8 cellular contexts compared by ENCODE assay signal in the genomic region with DNA sequence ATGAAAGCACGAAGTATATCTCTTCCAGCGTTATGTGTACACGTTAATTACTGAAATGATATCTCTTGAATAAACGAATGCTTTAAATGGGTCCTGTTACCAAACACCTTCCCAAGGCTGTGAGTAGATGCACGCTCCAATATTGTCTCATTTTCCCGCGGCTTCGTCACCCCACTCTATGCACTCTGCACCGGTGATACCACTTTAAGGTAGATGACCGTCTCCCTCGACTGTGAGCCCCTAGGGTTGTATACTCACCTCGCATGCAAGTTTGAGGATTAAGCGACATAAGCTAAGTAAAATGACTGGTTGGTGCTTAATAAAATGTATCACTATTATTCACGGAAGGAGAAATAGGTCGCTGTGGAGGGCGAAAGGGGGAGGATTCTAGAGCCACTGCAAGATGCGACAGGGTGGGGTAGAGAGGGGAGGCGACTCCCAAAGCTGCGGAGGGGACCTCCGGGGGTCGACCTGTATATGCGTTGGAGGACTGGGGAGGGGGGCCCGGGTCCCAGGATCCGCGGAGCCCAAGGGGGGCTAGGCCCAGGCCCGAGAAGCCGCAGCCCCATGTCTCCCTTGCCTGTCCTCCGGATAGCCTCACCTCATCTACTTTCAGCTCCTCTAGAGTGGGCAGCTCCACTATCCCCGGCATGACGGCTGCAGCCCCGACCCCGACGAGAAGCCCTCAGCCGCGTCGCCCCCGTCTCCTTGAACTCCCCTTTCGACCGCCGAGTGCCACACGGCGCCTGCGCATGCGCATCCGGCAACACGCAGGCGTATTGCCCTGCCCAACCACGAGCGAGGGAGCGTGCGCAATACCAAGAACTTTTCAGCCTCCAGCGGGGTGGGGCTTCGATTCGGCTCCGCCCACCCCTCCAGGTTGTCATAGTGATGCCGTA. TPM values are rescaled to one million over a fixed set of nuclear protein-coding genes. Genes with fewer than 3 reads are reported as not detected.
DNase-seq lines count a peak whose midpoint lies in the region; ATAC-seq, FAIRE-seq and TF ChIP-seq lines count a peak whose summit lies in the region.

TSS of gene MORN5 (plus strand) at position 883 of the 899 bp plus-strand sequence. CDS start 65 bp downstream, outside the sequence.
TSS of gene NDUFA8 (minus strand) at position 754 of the 899 bp plus-strand sequence. CDS start at position 652, 102 bp downstream.

- H3K36me3 ChIP-seq in BJ (ENCODE audit: control insufficient read depth, insufficient read depth, low read length): no peaks in the 10 kb centered on the region

- CTCF ChIA-PET in BJ (lab: Yijun Ruan, JAX): interaction anchor here (1.0 to 2.2 kb wide), 4 partner anchors 11 to 33 kb away, joined by 3 to 7 read pairs (median 4); no protein-coding TSS in a partner anchor
- CTCF ChIA-PET in activated CD4-positive, alpha-beta T cell treated with anti-CD3 and anti-CD28 coated beads for 36 hours (lab: Charles Lee): interaction anchor here (0.6 to 8.2 kb wide), 11 partner anchors 14 to 305 kb away, joined by 3 to 47 read pairs (median 3); no protein-coding TSS in a partner anchor

- H3K36me3 Mint-ChIP-seq in activated CD4-positive, alpha-beta T cell treated with anti-CD3 and anti-CD28 coated beads for 36 hours (ENCODE audit: low read depth): no peaks in the 10 kb centered on the region

- peak; percentile 76 for DNase-seq in BJ (ENCODE audit: low read depth)
- peak; percentile 96 for DNase-seq in GM19239 (ENCODE audit: insufficient read length, low spot score)
- peak; percentile 93 for DNase-seq in NCI-H510A treated with DMSO at 0.1 percent for 48 hours (lab: John Stamatoyannopoulos, UW)
- DNase-seq in activated CD4-positive, alpha-beta T cell treated with anti-CD3 and anti-CD28 coated beads for 36 hours: peak; percentile 98
- DNase-seq in kidney glomerular epithelial cell (lab: John Stamatoyannopoulos, UW): peak; percentile 95
- DNase-seq in stimulated activated CD4-positive, alpha-beta T cell treated with anti-CD3 and anti-CD28 coated beads, Interleukin-15, amount 100 ng/mL, for 48 hours (ENCODE audit: low read depth in 2 of 2): peak; percentile 92 to 94

- peaks cover 33% of the 10 kb centered on the region for H3K4me1 Mint-ChIP-seq in activated CD4-positive, alpha-beta T cell treated with anti-CD3 and anti-CD28 coated beads for 36 hours

- no peak for TF ChIP-seq CTCF in BJ (IDR thresholded peaks at IDR 0.05; ENCODE audit: insufficient read depth, low read depth, low read length)

- peak within 1 kb of the TSS; percentile 98 for H3K4me3 ChIP-seq in BJ (ENCODE audit: low read depth, low read length)

- peaks cover 13% of the 10 kb centered on the region for H3K27me3 Mint-ChIP-seq in activated CD4-positive, alpha-beta T cell treated with anti-CD3 and anti-CD28 coated beads for 36 hours

- POLR2A ChIA-PET in BJ (lab: Charles Lee): interaction anchor here (0.5 to 0.7 kb wide), 2 partner anchors 15 to 266 kb away, joined by 3 read pairs; no protein-coding TSS in a partner anchor
- POLR2A ChIA-PET in activated CD4-positive, alpha-beta T cell treated with anti-CD3 and anti-CD28 coated beads for 36 hours (lab: Charles Lee): no interaction called here

- peak; percentile 95 for FAIRE-seq in GM19239 (lab: Jason Lieb, UNC)

- H3K27ac ChIP-seq in cingulate gyrus (ENCODE audit: low read depth, low read length): peak within 1 kb of the TSS; percentile 69

- H3K4me3 Mint-ChIP-seq in activated CD4-positive, alpha-beta T cell treated with anti-CD3 and anti-CD28 coated beads for 36 hours: peak within 1 kb of the TSS; percentile 95

- peak; percentile 94 for ATAC-seq in HG03442 (IDR thresholded peaks at IDR 0.05; ENCODE audit: unreplicated experiment)
- ATAC-seq in activated CD4-positive, alpha-beta T cell treated with anti-CD3 and anti-CD28 coated beads for 36 hours: peak; percentile 97

- H3K27ac Mint-ChIP-seq in activated CD4-positive, alpha-beta T cell treated with anti-CD3 and anti-CD28 coated beads for 36 hours: peak within 1 kb of the TSS; percentile 96

- H3K9me3 Mint-ChIP-seq in activated CD4-positive, alpha-beta T cell treated with anti-CD3 and anti-CD28 coated beads for 36 hours (ENCODE audit: low read depth): peaks cover 6% of the 10 kb centered on the region

- intact Hi-C loops in activated CD4-positive, alpha-beta T cell treated with anti-CD3 and anti-CD28 coated beads for 36 hours (cut with DNase I, micrococcal nuclease): loop anchor here (1.0 to 2.0 kb wide), 7 partner anchors 34 to 789 kb away; partner anchors contain the start of genes MRRF (in 2 of the 2), RBM18 (in 2 of the 2), TTLL11 (in 2 of the 2) and PDCL (in 1 of the 2)

- H3K27me3 ChIP-seq in BJ (ENCODE audit: control insufficient read depth, insufficient read depth, low read length): no peaks in the 10 kb centered on the region; the same call in 1 of the 2 replicates

RNA-seq across cellular contexts. Expression of gene MORN5, which starts in this region (rescaled TPM):
- not detected in 2 replicates for polyA plus RNA-seq in BJ (2011; rRNA removed)
- polyA minus RNA-seq in BJ (2011; rRNA and poly(A)+ RNA removed): not detected in 2 replicates
- not detected for total RNA-seq in activated CD4-positive, alpha-beta T cell treated with anti-CD3 and anti-CD28 coated beads for 36 hours

RNA-seq across cellular contexts. Expression of gene NDUFA8, which starts in this region (rescaled TPM):
- polyA plus RNA-seq in BJ (2011; rRNA removed): 52.4 and 76.6 TPM in 2 replicates
- 23.2 and 25.3 TPM in 2 replicates for polyA minus RNA-seq in BJ (2011; rRNA and poly(A)+ RNA removed)
- total RNA-seq in activated CD4-positive, alpha-beta T cell treated with anti-CD3 and anti-CD28 coated beads for 36 hours: 10 to 100 TPM; 50.4 to 57.2 TPM

Comparison
In these comparisons a context has a peak if more than half of its experiments do, and no peak if none do; other contexts are left out.
1. Peak in every context shown above with its lines: DNase-seq, ATAC-seq, H3K4me3 ChIP-seq and H3K27ac ChIP-seq.